ENCODE assay signal across 25 cellular contexts in genomic region chr6:97462944-97463343, GRCh38.
"Had no signal": no experiment of that assay in that cellular context is flagged by ENCODE, and none has a peak within 500 bp of the region (broad histone marks: within the 10 kb centered on the region; RNA-seq: fewer than 3 reads in every experiment).

No MANE protein-coding gene starts in this region.

- H3K9me3 ChIP-seq: left ventricle myocardium inferior, lower lobe of right lung, pancreas, tibial artery, upper lobe of left lung, vagina had no signal

- H3K27me3 ChIP-seq: hepatocyte, pancreas, tibial artery, upper lobe of left lung, vagina had no signal

- H3K4me1 Mint-ChIP-seq: memory B cell; nephron; stimulated activated effector memory CD8-positive, alpha-beta T cell treated with anti-CD3 and anti-CD28 coated beads, Interleukin-12 subunit alpha, Interleukin-12 subunit beta, amount 100 ng/mL, for 72 hours had no signal

- H3K36me3 Mint-ChIP-seq: memory B cell; stimulated activated effector memory CD8-positive, alpha-beta T cell treated with anti-CD3 and anti-CD28 coated beads, Interleukin-12 subunit alpha, Interleukin-12 subunit beta, amount 100 ng/mL, for 72 hours had no signal

- H3K4me1 ChIP-seq: left ventricle myocardium inferior, lower lobe of right lung, pancreas, tibial artery, upper lobe of left lung, vagina had no signal

- H3K9me3 Mint-ChIP-seq: endodermal cell; memory B cell; nephron; stimulated activated effector memory CD8-positive, alpha-beta T cell treated with anti-CD3 and anti-CD28 coated beads, Interleukin-12 subunit alpha, Interleukin-12 subunit beta, amount 100 ng/mL, for 72 hours; stimulated activated naive CD8-positive, alpha-beta T cell treated with anti-CD3 and anti-CD28 coated beads, Interleukin-15, Interleukin-2, amounts not matched to agents 100 ng/mL and 50 ng/mL, for 24 hours had no signal

- H3K4me3 Mint-ChIP-seq: endodermal cell; memory B cell; nephron; stimulated activated effector memory CD8-positive, alpha-beta T cell treated with anti-CD3 and anti-CD28 coated beads, Interleukin-12 subunit alpha, Interleukin-12 subunit beta, amount 100 ng/mL, for 72 hours; stimulated activated naive CD8-positive, alpha-beta T cell treated with anti-CD3 and anti-CD28 coated beads, Interleukin-15, Interleukin-2, amounts not matched to agents 100 ng/mL and 50 ng/mL, for 24 hours had no signal

- H3K36me3 ChIP-seq: left ventricle myocardium inferior, lower lobe of right lung, pancreas, tibial artery, upper lobe of left lung, vagina had no signal

- ATAC-seq: left cardiac atrium; lower lobe of right lung; pancreas; right cardiac atrium; stimulated activated effector memory CD8-positive, alpha-beta T cell treated with anti-CD3 and anti-CD28 coated beads, Interleukin-12 subunit alpha, Interleukin-12 subunit beta, amount 100 ng/mL, for 72 hours had no signal

- H3K27ac Mint-ChIP-seq: endodermal cell; memory B cell; nephron; progenitor cell of endocrine pancreas; stimulated activated effector memory CD8-positive, alpha-beta T cell treated with anti-CD3 and anti-CD28 coated beads, Interleukin-12 subunit alpha, Interleukin-12 subunit beta, amount 100 ng/mL, for 72 hours; stimulated activated naive CD8-positive, alpha-beta T cell treated with anti-CD3 and anti-CD28 coated beads, Interleukin-15, Interleukin-2, amounts not matched to agents 100 ng/mL and 50 ng/mL, for 24 hours had no signal

- H2AFZ ChIP-seq: hepatocyte had no signal

- H3K27me3 Mint-ChIP-seq: progenitor cell of endocrine pancreas had no signal

- H3K4me3 ChIP-seq: coronary artery, hepatocyte, left ventricle myocardium inferior, lower lobe of right lung, pancreas, tibial artery, upper lobe of left lung, vagina had no signal

- DNase-seq: effector CD4-positive, alpha-beta T cell; endodermal cell; foreskin melanocyte; head of caudate nucleus; kidney; left cardiac atrium; left ventricle myocardium inferior; lower lobe of right lung; midbrain; occipital lobe; pancreas; right cardiac atrium; small intestine; stimulated activated CD4-positive, alpha-beta T cell treated with anti-CD3 and anti-CD28 coated beads, Interleukin-12 subunit alpha, Interleukin-12 subunit beta, amount 100 ng/mL, for 4 hours; stimulated activated CD8-positive, alpha-beta memory T cell treated with anti-CD3 and anti-CD28 coated beads, Interleukin-4, amount 100 ng/mL, for 48 hours; tibial artery; upper lobe of left lung had no signal

- H3K27ac ChIP-seq: coronary artery, hepatocyte, left ventricle myocardium inferior, lower lobe of right lung, pancreas, tibial artery, upper lobe of left lung, vagina had no signal
